In the genomic region with DNA sequence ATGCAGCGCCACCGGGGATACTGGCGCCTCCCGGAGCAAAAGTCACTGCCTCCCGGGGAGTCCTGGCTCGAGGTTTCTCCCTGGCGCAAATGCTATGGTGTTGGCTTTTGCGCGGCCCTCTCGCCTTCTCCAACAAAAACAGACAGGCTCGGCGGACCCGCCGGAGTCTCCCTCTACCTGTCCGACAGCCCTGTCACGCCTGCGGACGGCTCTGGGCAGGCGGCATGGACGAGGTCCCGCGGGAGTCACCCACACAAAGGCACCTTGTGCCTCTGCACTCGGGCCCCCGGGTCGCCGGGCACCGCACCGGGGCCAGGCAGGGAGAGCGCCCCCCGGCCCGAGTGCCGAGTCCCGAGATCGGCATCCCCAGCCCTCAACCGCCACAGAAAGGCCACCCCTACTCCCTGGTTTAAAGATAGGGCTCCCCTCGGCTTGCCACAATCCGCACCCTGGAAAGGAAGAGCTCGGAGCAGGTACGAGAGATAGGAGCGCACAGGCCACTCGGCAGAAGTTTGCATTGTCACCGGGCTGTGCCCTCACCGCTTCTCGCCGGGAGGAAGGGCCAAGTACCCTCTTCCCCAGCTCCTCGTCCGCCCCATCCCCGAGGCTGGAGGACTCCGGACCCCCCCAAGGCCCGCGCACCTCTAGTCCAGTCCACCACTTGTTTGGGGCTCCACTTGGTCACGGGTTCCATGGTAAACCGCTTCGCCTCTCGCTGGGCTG, we compare ENCODE assay signal across 1 cellular context.
TF ChIP-seq lines count a peak whose summit lies in the region.

No MANE protein-coding gene starts in this region.

TF ChIP-seq in HEK293, 187 proteins besides CTCF, POLR2A, EP300 and RAD21 (continued from another document):
- TF ChIP-seq, protein P1, sequence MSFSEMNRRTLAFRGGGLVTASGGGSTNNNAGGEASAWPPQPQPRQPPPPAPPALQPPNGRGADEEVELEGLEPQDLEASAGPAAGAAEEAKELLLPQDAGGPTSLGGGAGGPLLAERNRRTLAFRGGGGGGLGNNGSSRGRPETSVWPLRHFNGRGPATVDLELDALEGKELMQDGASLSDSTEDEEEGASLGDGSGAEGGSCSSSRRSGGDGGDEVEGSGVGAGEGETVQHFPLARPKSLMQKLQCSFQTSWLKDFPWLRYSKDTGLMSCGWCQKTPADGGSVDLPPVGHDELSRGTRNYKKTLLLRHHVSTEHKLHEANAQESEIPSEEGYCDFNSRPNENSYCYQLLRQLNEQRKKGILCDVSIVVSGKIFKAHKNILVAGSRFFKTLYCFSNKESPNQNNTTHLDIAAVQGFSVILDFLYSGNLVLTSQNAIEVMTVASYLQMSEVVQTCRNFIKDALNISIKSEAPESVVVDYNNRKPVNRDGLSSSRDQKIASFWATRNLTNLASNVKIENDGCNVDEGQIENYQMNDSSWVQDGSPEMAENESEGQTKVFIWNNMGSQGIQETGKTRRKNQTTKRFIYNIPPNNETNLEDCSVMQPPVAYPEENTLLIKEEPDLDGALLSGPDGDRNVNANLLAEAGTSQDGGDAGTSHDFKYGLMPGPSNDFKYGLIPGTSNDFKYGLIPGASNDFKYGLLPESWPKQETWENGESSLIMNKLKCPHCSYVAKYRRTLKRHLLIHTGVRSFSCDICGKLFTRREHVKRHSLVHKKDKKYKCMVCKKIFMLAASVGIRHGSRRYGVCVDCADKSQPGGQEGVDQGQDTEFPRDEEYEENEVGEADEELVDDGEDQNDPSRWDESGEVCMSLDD (tag by site-specific recombination; IDR thresholded peaks at IDR 0.05): no peak
- TF ChIP-seq ZNF623 (tag by site-specific recombination; IDR thresholded peaks at IDR 0.05): 0 out of 2 replicates have a peak, but pooled peaks have one; percentile 5
- TF ChIP-seq GFI1B (tag by site-specific recombination; IDR thresholded peaks at IDR 0.05): no peak
- TF ChIP-seq, protein P2, sequence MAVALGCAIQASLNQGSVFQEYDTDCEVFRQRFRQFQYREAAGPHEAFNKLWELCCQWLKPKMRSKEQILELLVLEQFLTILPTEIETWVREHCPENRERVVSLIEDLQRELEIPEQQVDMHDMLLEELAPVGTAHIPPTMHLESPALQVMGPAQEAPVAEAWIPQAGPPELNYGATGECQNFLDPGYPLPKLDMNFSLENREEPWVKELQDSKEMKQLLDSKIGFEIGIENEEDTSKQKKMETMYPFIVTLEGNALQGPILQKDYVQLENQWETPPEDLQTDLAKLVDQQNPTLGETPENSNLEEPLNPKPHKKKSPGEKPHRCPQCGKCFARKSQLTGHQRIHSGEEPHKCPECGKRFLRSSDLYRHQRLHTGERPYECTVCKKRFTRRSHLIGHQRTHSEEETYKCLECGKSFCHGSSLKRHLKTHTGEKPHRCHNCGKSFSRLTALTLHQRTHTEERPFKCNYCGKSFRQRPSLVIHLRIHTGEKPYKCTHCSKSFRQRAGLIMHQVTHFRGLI (tag by site-specific recombination; IDR thresholded peaks at IDR 0.05): no peak
- TF ChIP-seq, protein P3, sequence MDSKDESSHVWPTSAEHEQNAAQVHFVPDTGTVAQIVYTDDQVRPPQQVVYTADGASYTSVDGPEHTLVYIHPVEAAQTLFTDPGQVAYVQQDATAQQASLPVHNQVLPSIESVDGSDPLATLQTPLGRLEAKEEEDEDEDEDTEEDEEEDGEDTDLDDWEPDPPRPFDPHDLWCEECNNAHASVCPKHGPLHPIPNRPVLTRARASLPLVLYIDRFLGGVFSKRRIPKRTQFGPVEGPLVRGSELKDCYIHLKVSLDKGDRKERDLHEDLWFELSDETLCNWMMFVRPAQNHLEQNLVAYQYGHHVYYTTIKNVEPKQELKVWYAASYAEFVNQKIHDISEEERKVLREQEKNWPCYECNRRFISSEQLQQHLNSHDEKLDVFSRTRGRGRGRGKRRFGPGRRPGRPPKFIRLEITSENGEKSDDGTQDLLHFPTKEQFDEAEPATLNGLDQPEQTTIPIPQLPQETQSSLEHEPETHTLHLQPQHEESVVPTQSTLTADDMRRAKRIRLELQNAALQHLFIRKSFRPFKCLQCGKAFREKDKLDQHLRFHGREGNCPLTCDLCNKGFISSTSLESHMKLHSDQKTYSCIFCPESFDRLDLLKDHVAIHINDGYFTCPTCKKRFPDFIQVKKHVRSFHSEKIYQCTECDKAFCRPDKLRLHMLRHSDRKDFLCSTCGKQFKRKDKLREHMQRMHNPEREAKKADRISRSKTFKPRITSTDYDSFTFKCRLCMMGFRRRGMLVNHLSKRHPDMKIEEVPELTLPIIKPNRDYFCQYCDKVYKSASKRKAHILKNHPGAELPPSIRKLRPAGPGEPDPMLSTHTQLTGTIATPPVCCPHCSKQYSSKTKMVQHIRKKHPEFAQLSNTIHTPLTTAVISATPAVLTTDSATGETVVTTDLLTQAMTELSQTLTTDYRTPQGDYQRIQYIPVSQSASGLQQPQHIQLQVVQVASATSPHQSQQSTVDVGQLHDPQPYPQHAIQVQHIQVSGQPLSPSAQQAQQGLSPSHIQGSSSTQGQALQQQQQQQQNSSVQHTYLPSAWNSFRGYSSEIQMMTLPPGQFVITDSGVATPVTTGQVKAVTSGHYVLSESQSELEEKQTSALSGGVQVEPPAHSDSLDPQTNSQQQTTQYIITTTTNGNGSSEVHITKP (tag by site-specific recombination; IDR thresholded peaks at IDR 0.05): peak; percentile 91
- no peak for TF ChIP-seq ZNF776 (tag by site-specific recombination; IDR thresholded peaks at IDR 0.05; ENCODE audit: borderline replicate concordance)
- TF ChIP-seq GLIS1 (tag by site-specific recombination; IDR thresholded peaks at IDR 0.05): peak; percentile 40; the same call in 1 of the 2 replicates
- peak; percentile 53; the same call in 1 of the 2 replicates for TF ChIP-seq ZBTB8A (tag by site-specific recombination; IDR thresholded peaks at IDR 0.05)
- no peak for TF ChIP-seq ZBTB21 (tag by site-specific recombination; IDR thresholded peaks at IDR 0.05)
- peak; percentile 68; the same call in 1 of the 2 replicates for TF ChIP-seq GLIS2 (tag by site-specific recombination; IDR thresholded peaks at IDR 0.05)
- peak; percentile 58 for TF ChIP-seq ZNF335 (tag by site-specific recombination; conservative IDR thresholded peaks at IDR 0.05)
- TF ChIP-seq, protein P4, sequence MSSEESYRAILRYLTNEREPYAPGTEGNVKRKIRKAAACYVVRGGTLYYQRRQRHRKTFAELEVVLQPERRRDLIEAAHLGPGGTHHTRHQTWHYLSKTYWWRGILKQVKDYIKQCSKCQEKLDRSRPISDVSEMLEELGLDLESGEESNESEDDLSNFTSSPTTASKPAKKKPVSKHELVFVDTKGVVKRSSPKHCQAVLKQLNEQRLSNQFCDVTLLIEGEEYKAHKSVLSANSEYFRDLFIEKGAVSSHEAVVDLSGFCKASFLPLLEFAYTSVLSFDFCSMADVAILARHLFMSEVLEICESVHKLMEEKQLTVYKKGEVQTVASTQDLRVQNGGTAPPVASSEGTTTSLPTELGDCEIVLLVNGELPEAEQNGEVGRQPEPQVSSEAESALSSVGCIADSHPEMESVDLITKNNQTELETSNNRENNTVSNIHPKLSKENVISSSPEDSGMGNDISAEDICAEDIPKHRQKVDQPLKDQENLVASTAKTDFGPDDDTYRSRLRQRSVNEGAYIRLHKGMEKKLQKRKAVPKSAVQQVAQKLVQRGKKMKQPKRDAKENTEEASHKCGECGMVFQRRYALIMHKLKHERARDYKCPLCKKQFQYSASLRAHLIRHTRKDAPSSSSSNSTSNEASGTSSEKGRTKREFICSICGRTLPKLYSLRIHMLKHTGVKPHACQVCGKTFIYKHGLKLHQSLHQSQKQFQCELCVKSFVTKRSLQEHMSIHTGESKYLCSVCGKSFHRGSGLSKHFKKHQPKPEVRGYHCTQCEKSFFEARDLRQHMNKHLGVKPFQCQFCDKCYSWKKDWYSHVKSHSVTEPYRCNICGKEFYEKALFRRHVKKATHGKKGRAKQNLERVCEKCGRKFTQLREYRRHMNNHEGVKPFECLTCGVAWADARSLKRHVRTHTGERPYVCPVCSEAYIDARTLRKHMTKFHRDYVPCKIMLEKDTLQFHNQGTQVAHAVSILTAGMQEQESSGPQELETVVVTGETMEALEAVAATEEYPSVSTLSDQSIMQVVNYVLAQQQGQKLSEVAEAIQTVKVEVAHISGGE (tag by site-specific recombination; conservative IDR thresholded peaks at IDR 0.05; ENCODE audit: low read depth): 0 out of 2 replicates have a peak, but pooled peaks have one; percentile 7
- TF ChIP-seq ZNF341 (tag by site-specific recombination; IDR thresholded peaks at IDR 0.05; ENCODE audit: low read depth): peak; percentile 25; the same call in 1 of the 2 replicates
- 0 out of 2 replicates have a peak, but pooled peaks have one; percentile 42 for TF ChIP-seq ZBTB17 (tag by site-specific recombination; IDR thresholded peaks at IDR 0.05)
- peak; percentile 42; the same call in 1 of the 2 replicates for TF ChIP-seq TRIM28 (IDR thresholded peaks at IDR 0.05; ENCODE audit: borderline replicate concordance, low read length)
- no peak for TF ChIP-seq ZNF791 (tag by site-specific recombination; IDR thresholded peaks at IDR 0.05)
- TF ChIP-seq, protein P5, sequence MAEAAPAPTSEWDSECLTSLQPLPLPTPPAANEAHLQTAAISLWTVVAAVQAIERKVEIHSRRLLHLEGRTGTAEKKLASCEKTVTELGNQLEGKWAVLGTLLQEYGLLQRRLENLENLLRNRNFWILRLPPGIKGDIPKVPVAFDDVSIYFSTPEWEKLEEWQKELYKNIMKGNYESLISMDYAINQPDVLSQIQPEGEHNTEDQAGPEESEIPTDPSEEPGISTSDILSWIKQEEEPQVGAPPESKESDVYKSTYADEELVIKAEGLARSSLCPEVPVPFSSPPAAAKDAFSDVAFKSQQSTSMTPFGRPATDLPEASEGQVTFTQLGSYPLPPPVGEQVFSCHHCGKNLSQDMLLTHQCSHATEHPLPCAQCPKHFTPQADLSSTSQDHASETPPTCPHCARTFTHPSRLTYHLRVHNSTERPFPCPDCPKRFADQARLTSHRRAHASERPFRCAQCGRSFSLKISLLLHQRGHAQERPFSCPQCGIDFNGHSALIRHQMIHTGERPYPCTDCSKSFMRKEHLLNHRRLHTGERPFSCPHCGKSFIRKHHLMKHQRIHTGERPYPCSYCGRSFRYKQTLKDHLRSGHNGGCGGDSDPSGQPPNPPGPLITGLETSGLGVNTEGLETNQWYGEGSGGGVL (tag by site-specific recombination; IDR thresholded peaks at IDR 0.05): no peak
- TF ChIP-seq OSR2 (tag by site-specific recombination; IDR thresholded peaks at IDR 0.05): no peak
- TF ChIP-seq ZNF660 (tag by site-specific recombination; IDR thresholded peaks at IDR 0.05): no peak
- TF ChIP-seq PRDM1 (tag by site-specific recombination; IDR thresholded peaks at IDR 0.05): 0 out of 2 replicates have a peak, but pooled peaks have one; percentile 27
- TF ChIP-seq ZNF426 (tag by site-specific recombination; IDR thresholded peaks at IDR 0.05): no peak
- no peak for TF ChIP-seq ZNF529 (tag by site-specific recombination; IDR thresholded peaks at IDR 0.05; ENCODE audit: insufficient replicate concordance)
- TF ChIP-seq ZBTB20 (tag by site-specific recombination; IDR thresholded peaks at IDR 0.05): peak; percentile 83
- TF ChIP-seq SP7 (tag by site-specific recombination; IDR thresholded peaks at IDR 0.05): no peak
- no peak for TF ChIP-seq ZBTB48 (tag by site-specific recombination; IDR thresholded peaks at IDR 0.05)
- TF ChIP-seq ZNF561 (tag by site-specific recombination; IDR thresholded peaks at IDR 0.05; ENCODE audit: borderline replicate concordance): no peak
- no peak for TF ChIP-seq ZNF530 (tag by site-specific recombination; IDR thresholded peaks at IDR 0.05; ENCODE audit: low read depth)
- TF ChIP-seq ZFHX2 (tag by site-specific recombination; conservative IDR thresholded peaks at IDR 0.05): peak; percentile 39; the same call in 1 of the 2 replicates
- TF ChIP-seq EGR2 (tag by site-specific recombination; IDR thresholded peaks at IDR 0.05; ENCODE audit: low read depth): 0 out of 2 replicates have a peak, but pooled peaks have one; percentile 19
- TF ChIP-seq, protein P6, sequence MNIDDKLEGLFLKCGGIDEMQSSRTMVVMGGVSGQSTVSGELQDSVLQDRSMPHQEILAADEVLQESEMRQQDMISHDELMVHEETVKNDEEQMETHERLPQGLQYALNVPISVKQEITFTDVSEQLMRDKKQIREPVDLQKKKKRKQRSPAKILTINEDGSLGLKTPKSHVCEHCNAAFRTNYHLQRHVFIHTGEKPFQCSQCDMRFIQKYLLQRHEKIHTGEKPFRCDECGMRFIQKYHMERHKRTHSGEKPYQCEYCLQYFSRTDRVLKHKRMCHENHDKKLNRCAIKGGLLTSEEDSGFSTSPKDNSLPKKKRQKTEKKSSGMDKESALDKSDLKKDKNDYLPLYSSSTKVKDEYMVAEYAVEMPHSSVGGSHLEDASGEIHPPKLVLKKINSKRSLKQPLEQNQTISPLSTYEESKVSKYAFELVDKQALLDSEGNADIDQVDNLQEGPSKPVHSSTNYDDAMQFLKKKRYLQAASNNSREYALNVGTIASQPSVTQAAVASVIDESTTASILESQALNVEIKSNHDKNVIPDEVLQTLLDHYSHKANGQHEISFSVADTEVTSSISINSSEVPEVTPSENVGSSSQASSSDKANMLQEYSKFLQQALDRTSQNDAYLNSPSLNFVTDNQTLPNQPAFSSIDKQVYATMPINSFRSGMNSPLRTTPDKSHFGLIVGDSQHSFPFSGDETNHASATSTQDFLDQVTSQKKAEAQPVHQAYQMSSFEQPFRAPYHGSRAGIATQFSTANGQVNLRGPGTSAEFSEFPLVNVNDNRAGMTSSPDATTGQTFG (tag by site-specific recombination; IDR thresholded peaks at IDR 0.05; ENCODE audit: borderline replicate concordance): no peak
- TF ChIP-seq, protein P7, sequence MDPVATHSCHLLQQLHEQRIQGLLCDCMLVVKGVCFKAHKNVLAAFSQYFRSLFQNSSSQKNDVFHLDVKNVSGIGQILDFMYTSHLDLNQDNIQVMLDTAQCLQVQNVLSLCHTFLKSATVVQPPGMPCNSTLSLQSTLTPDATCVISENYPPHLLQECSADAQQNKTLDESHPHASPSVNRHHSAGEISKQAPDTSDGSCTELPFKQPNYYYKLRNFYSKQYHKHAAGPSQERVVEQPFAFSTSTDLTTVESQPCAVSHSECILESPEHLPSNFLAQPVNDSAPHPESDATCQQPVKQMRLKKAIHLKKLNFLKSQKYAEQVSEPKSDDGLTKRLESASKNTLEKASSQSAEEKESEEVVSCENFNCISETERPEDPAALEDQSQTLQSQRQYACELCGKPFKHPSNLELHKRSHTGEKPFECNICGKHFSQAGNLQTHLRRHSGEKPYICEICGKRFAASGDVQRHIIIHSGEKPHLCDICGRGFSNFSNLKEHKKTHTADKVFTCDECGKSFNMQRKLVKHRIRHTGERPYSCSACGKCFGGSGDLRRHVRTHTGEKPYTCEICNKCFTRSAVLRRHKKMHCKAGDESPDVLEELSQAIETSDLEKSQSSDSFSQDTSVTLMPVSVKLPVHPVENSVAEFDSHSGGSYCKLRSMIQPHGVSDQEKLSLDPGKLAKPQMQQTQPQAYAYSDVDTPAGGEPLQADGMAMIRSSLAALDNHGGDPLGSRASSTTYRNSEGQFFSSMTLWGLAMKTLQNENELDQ (tag by site-specific recombination; IDR thresholded peaks at IDR 0.05; ENCODE audit: low read depth): no peak
- no peak for TF ChIP-seq ZNF132 (tag by site-specific recombination; IDR thresholded peaks at IDR 0.05; ENCODE audit: borderline replicate concordance)
- TF ChIP-seq, protein P8, sequence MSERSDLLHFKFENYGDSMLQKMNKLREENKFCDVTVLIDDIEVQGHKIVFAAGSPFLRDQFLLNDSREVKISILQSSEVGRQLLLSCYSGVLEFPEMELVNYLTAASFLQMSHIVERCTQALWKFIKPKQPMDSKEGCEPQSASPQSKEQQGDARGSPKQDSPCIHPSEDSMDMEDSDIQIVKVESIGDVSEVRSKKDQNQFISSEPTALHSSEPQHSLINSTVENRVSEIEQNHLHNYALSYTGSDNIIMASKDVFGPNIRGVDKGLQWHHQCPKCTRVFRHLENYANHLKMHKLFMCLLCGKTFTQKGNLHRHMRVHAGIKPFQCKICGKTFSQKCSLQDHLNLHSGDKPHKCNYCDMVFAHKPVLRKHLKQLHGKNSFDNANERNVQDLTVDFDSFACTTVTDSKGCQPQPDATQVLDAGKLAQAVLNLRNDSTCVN (tag by site-specific recombination; optimal IDR thresholded peaks at IDR 0.05): no peak
